27 cellular contexts compared by ENCODE assay signal in genomic region chr17:74018116-74018515, GRCh38.
"Had no signal": no experiment of that assay in that cellular context is flagged by ENCODE, and none has a peak within 500 bp of the region (broad histone marks: within the 10 kb centered on the region; RNA-seq: fewer than 3 reads in every experiment).

No MANE protein-coding gene starts in this region.

- H3K4me3 Mint-ChIP-seq: activated CD4-positive, alpha-beta T cell treated with anti-CD3 and anti-CD28 coated beads, Interleukin-2, amount 10 ng/mL, durations not matched to agents 7 days and 5 days; activated CD8-positive, alpha-beta T cell treated with anti-CD3 and anti-CD28 coated beads, Interleukin-2, amount 10 ng/mL, durations not matched to agents 7 days and 5 days; activated naive CD4-positive, alpha-beta T cell treated with anti-CD3 and anti-CD28 coated beads, Interleukin-2, amount 50 U/mL, for 24 hours; activated naive CD8-positive, alpha-beta T cell treated with anti-CD3 and anti-CD28 coated beads, Interleukin-2, amount 10 ng/mL, durations not matched to agents 7 days and 5 days; activated T-cell treated with anti-CD3 and anti-CD28 coated beads, Interleukin-2, amount 50 U/mL, for 24 hours; T-helper 1 cell treated with Interleukin-12 subunit alpha and Interleukin-12 subunit beta and Interleukin-4 antibody, amounts not matched to agents 30 μg/mL and 1 μg/mL, for 36 hours; T-helper 2 cell treated with Interferon-gamma antibody and Interleukin-4, amounts not matched to agents 5 μg/mL and 100 μg/mL, for 36 hours had no signal

- ATAC-seq: activated CD8-positive, alpha-beta T cell treated with anti-CD3 and anti-CD28 coated beads, Interleukin-2, amount 10 ng/mL, durations not matched to agents 7 days and 5 days; body of pancreas; Panc1 had no signal

- H3K9me3 Mint-ChIP-seq: activated CD4-positive, alpha-beta T cell treated with anti-CD3 and anti-CD28 coated beads, Interleukin-2, amount 10 ng/mL, durations not matched to agents 7 days and 5 days; activated naive CD4-positive, alpha-beta T cell treated with anti-CD3 and anti-CD28 coated beads, Interleukin-2, amount 50 U/mL, for 24 hours; activated naive CD8-positive, alpha-beta T cell treated with anti-CD3 and anti-CD28 coated beads, Interleukin-2, amount 10 ng/mL, durations not matched to agents 7 days and 5 days; activated T-helper 2 cell treated with anti-CD3 and anti-CD28 coated beads, Interferon-gamma antibody, Interleukin-2, Interleukin-4, amounts not matched to agents 10 μg/mL and 5 μg/mL and 100 μg/mL, durations not matched to agents 14 hours and 24 hours and 36 hours; T-helper 1 cell treated with Interleukin-12 subunit alpha and Interleukin-12 subunit beta and Interleukin-4 antibody, amounts not matched to agents 30 μg/mL and 1 μg/mL, for 36 hours; T-helper 2 cell treated with Interferon-gamma antibody and Interleukin-4, amounts not matched to agents 5 μg/mL and 100 μg/mL, for 36 hours had no signal

- H3K4me3 ChIP-seq: body of pancreas, SJCRH30 had no signal

- DNase-seq: activated CD4-positive, alpha-beta T cell treated with anti-CD3 and anti-CD28 coated beads, Interleukin-2, amount 10 ng/mL, durations not matched to agents 7 days and 5 days; activated CD4-positive, alpha-beta T cell treated with anti-CD3 and anti-CD28 coated beads, Interleukin-2, amount 50 U/mL, for 48 hours; activated CD8-positive, alpha-beta T cell treated with anti-CD3 and anti-CD28 coated beads, Interleukin-2, amount 10 ng/mL, durations not matched to agents 7 days and 5 days; activated gamma-delta T cell; activated naive CD4-positive, alpha-beta T cell treated with Interleukin-2 at 50 U/mL for 16 hours; activated naive CD8-positive, alpha-beta T cell treated with anti-CD3 and anti-CD28 coated beads, Interleukin-2, amount 10 ng/mL, durations not matched to agents 7 days and 5 days; activated T-cell treated with anti-CD3 and anti-CD28 coated beads, Interleukin-2, amount 50 U/mL, for 24 hours; body of pancreas; MM.1S; MV-4-11; NCI-H1092; NCI-H1436 treated with DMSO at 0.1 percent for 48 hours; NCI-H1694 treated with DMSO at 0.1 percent for 48 hours; NCI-H2029; NCI-H2171; NCI-H510A treated with DMSO at 0.1 percent for 48 hours; NCI-H526 treated with DMSO at 0.1 percent for 48 hours; NCI-H774; SHP77; SJCRH30; SK-N-SH had no signal

- H3K27ac Mint-ChIP-seq: activated CD4-positive, alpha-beta T cell treated with anti-CD3 and anti-CD28 coated beads, Interleukin-2, amount 10 ng/mL, durations not matched to agents 7 days and 5 days; activated CD8-positive, alpha-beta T cell treated with anti-CD3 and anti-CD28 coated beads, Interleukin-2, amount 10 ng/mL, durations not matched to agents 7 days and 5 days; activated naive CD4-positive, alpha-beta T cell treated with anti-CD3 and anti-CD28 coated beads, Interleukin-2, amount 50 U/mL, for 24 hours; activated naive CD8-positive, alpha-beta T cell treated with anti-CD3 and anti-CD28 coated beads, Interleukin-2, amount 10 ng/mL, durations not matched to agents 7 days and 5 days; activated T-cell treated with anti-CD3 and anti-CD28 coated beads, Interleukin-2, amount 50 U/mL, for 24 hours; activated T-helper 2 cell treated with anti-CD3 and anti-CD28 coated beads, Interferon-gamma antibody, Interleukin-2, Interleukin-4, amounts not matched to agents 10 μg/mL and 5 μg/mL and 100 μg/mL, durations not matched to agents 14 hours and 24 hours and 36 hours; T-helper 1 cell treated with Interleukin-12 subunit alpha and Interleukin-12 subunit beta and Interleukin-4 antibody, amounts not matched to agents 30 μg/mL and 1 μg/mL, for 36 hours; T-helper 2 cell treated with Interferon-gamma antibody and Interleukin-4, amounts not matched to agents 5 μg/mL and 100 μg/mL, for 36 hours had no signal

- H3K4me2 ChIP-seq: KMS-11, SK-N-SH had no signal

- H3K4me1 ChIP-seq: body of pancreas, SJCRH30 had no signal

- H3K27ac ChIP-seq: body of pancreas, KMS-11, SJCRH30 had no signal

- H3K36me3 ChIP-seq: SJCRH30 had no signal

- H3K4me1 Mint-ChIP-seq: activated naive CD4-positive, alpha-beta T cell treated with anti-CD3 and anti-CD28 coated beads, Interleukin-2, amount 50 U/mL, for 24 hours had no signal

- H3K27me3 ChIP-seq: body of pancreas had no signal

- H3K9me3 ChIP-seq: body of pancreas, SJCRH30 had no signal

- H3K9ac ChIP-seq: KMS-11, SK-N-SH had no signal

- H3K36me3 Mint-ChIP-seq: activated naive CD4-positive, alpha-beta T cell treated with anti-CD3 and anti-CD28 coated beads, Interleukin-2, amount 50 U/mL, for 24 hours; activated naive CD8-positive, alpha-beta T cell treated with anti-CD3 and anti-CD28 coated beads, Interleukin-2, amount 10 ng/mL, durations not matched to agents 7 days and 5 days had no signal
